Comparison of ENCODE assay signal across 28 cellular contexts in the genomic region with DNA sequence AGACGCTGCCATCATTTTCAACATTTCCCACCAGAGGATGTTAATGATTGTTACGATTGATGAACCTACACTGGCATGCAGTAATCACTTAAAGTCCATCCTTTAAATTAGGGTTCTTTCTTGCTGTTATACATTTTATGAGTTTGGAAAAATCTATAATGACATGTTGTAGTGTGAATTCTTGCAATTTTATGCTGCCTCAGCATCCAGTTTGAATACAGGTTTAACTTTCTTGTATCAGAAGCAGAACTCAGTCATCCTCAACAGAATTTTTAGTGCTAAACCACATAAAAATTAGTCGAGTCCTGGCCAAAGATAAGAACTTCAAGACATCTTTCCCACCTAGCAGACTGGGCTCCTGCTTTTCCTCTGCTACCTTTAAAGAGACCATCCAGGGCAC.
"Had no signal": no experiment of that assay in that cellular context is flagged by ENCODE, and none has a peak within 500 bp of the region (broad histone marks: within the 10 kb centered on the region; RNA-seq: fewer than 3 reads in every experiment).

No MANE protein-coding gene starts in this region.

- H3K9me3 ChIP-seq: colonic mucosa, gastrocnemius medialis had no signal

- H3K4me3 ChIP-seq: colonic mucosa, coronary artery, dorsolateral prefrontal cortex, esophagus muscularis mucosa, esophagus squamous epithelium, gastrocnemius medialis, gastroesophageal sphincter, heart left ventricle, heart right ventricle had no signal

- H3K4me1 ChIP-seq: colonic mucosa, esophagus muscularis mucosa, esophagus squamous epithelium, foreskin keratinocyte, gastrocnemius medialis, gastroesophageal sphincter, heart left ventricle, heart right ventricle had no signal

- H3K27me3 ChIP-seq: colonic mucosa, dorsolateral prefrontal cortex, esophagus muscularis mucosa, esophagus squamous epithelium, foreskin keratinocyte, gastrocnemius medialis, gastroesophageal sphincter, heart left ventricle, heart right ventricle had no signal

- H3K27ac ChIP-seq: colonic mucosa, coronary artery, dorsolateral prefrontal cortex, epithelial cell of prostate, esophagus muscularis mucosa, esophagus squamous epithelium, foreskin keratinocyte, gastrocnemius medialis, gastroesophageal sphincter, heart left ventricle, heart right ventricle had no signal

- DNase-seq: colonic mucosa; cortex of kidney; dermis blood vessel endothelial cell; dorsolateral prefrontal cortex; effector CD4-positive, alpha-beta T cell; effector CD8-positive, alpha-beta T cell; effector memory CD4-positive, alpha-beta T cell; effector memory CD8-positive, alpha-beta T cell; endodermal cell; erythroblast; esophagus squamous epithelium; foreskin fibroblast; foreskin keratinocyte; foreskin melanocyte; gastrocnemius medialis; glutamatergic neuron; head of caudate nucleus; heart left ventricle; heart right ventricle had no signal

- ATAC-seq: effector memory CD8-positive, alpha-beta T cell; esophagus mucosa; foreskin keratinocyte; gastrocnemius medialis; gastroesophageal sphincter; heart left ventricle; heart right ventricle had no signal

- H3K36me3 ChIP-seq: colonic mucosa, esophagus muscularis mucosa, esophagus squamous epithelium, gastrocnemius medialis, gastroesophageal sphincter, heart left ventricle, heart right ventricle had no signal

- FAIRE-seq: colon, endometrium, endothelial cell of umbilical vein, frontal cortex had no signal
